Comparison of ENCODE assay signal across 1 cellular context in genomic region chr2:160406591-160407392, GRCh38.
TF ChIP-seq lines count a peak whose summit lies in the region.

No MANE protein-coding gene starts in this region.

TF ChIP-seq in HepG2, 621 proteins besides CTCF, POLR2A, EP300 and RAD21 (continued from another document and continues in another):
- TF ChIP-seq ZHX1 (CRISPR knock-in tag; IDR thresholded peaks at IDR 0.05; ENCODE audit: low read depth): no peak
- TF ChIP-seq ZNF362 (CRISPR knock-in tag; IDR thresholded peaks at IDR 0.05; ENCODE audit: borderline replicate concordance): peak; percentile 87; the same call in 1 of the 2 replicates
- no peak for TF ChIP-seq HIVEP1 (CRISPR knock-in tag; IDR thresholded peaks at IDR 0.05)
- TF ChIP-seq ZFP36L2 (CRISPR knock-in tag; IDR thresholded peaks at IDR 0.05): no peak
- TF ChIP-seq THAP9 (CRISPR knock-in tag; IDR thresholded peaks at IDR 0.05; ENCODE audit: borderline replicate concordance): no peak
- no peak for TF ChIP-seq ZNF484 (CRISPR knock-in tag; IDR thresholded peaks at IDR 0.05; ENCODE audit: borderline replicate concordance, low read depth)
- no peak for TF ChIP-seq CHD2 (IDR thresholded peaks at IDR 0.05; ENCODE audit: low read depth, low read length)
- TF ChIP-seq ZNF564 (CRISPR knock-in tag; IDR thresholded peaks at IDR 0.05): 0 out of 2 replicates have a peak, but pooled peaks have one; percentile 25
- peak; percentile 36; the same call in 1 of the 2 replicates for TF ChIP-seq ZNF710 (CRISPR knock-in tag; IDR thresholded peaks at IDR 0.05; ENCODE audit: borderline replicate concordance)
- no peak for TF ChIP-seq ZNF562 (CRISPR knock-in tag; IDR thresholded peaks at IDR 0.05; ENCODE audit: borderline replicate concordance)
- TF ChIP-seq ZNF543 (CRISPR knock-in tag; IDR thresholded peaks at IDR 0.05): 0 out of 2 replicates have a peak, but pooled peaks have one; percentile 36
- no peak for TF ChIP-seq SNAPC5 (CRISPR knock-in tag; IDR thresholded peaks at IDR 0.05; ENCODE audit: borderline replicate concordance)
- no peak for TF ChIP-seq TCF12 (IDR thresholded peaks at IDR 0.05)
- no peak for TF ChIP-seq TCF12 (CRISPR knock-in tag; IDR thresholded peaks at IDR 0.05)
- TF ChIP-seq KLF11 (CRISPR knock-in tag; IDR thresholded peaks at IDR 0.05): no peak
- TF ChIP-seq ARID2 (CRISPR knock-in tag; IDR thresholded peaks at IDR 0.05; ENCODE audit: borderline replicate concordance): no peak
- 0 out of 2 replicates have a peak, but pooled peaks have one; percentile 4 for TF ChIP-seq ZNF629 (CRISPR knock-in tag; conservative IDR thresholded peaks at IDR 0.05)
- no peak for TF ChIP-seq TRAFD1 (CRISPR knock-in tag; IDR thresholded peaks at IDR 0.05; ENCODE audit: borderline replicate concordance)
- 0 out of 2 replicates have a peak, but pooled peaks have one; percentile 50 for TF ChIP-seq NFKB2 (CRISPR knock-in tag; IDR thresholded peaks at IDR 0.05; ENCODE audit: borderline replicate concordance)
- TF ChIP-seq ZNF782 (CRISPR knock-in tag; IDR thresholded peaks at IDR 0.05; ENCODE audit: borderline replicate concordance): 0 out of 2 replicates have a peak, but pooled peaks have one; percentile 23
- peak; percentile 34; the same call in 1 of the 2 replicates for TF ChIP-seq ZBTB14 (CRISPR knock-in tag; IDR thresholded peaks at IDR 0.05)
- TF ChIP-seq THYN1 (CRISPR knock-in tag; IDR thresholded peaks at IDR 0.05; ENCODE audit: borderline replicate concordance, low read depth): no peak
- TF ChIP-seq MYPOP (CRISPR knock-in tag; IDR thresholded peaks at IDR 0.05): peak; percentile 70; the same call in 1 of the 2 replicates
- TF ChIP-seq ZNF749 (CRISPR knock-in tag; IDR thresholded peaks at IDR 0.05; ENCODE audit: borderline replicate concordance): 0 out of 2 replicates have a peak, but pooled peaks have one; percentile 1
- no peak for TF ChIP-seq MLXIP (CRISPR knock-in tag; IDR thresholded peaks at IDR 0.05; ENCODE audit: borderline replicate concordance)
- 0 out of 2 replicates have a peak, but pooled peaks have one; percentile 32 for TF ChIP-seq E2F1 (CRISPR knock-in tag; IDR thresholded peaks at IDR 0.05)
- no peak for TF ChIP-seq TMF1 (CRISPR knock-in tag; IDR thresholded peaks at IDR 0.05; ENCODE audit: low read depth)
- TF ChIP-seq ZMYM2 (CRISPR knock-in tag; IDR thresholded peaks at IDR 0.05): no peak
- TF ChIP-seq ZFP36L1 (CRISPR knock-in tag; IDR thresholded peaks at IDR 0.05): no peak
- 0 out of 2 replicates have a peak, but pooled peaks have one; percentile 31 for TF ChIP-seq TOE1 (CRISPR knock-in tag; IDR thresholded peaks at IDR 0.05)
- no peak for TF ChIP-seq ZNF567 (CRISPR knock-in tag; IDR thresholded peaks at IDR 0.05; ENCODE audit: borderline replicate concordance)
- TF ChIP-seq ZNF672 (CRISPR knock-in tag; IDR thresholded peaks at IDR 0.05): no peak
- TF ChIP-seq CCAR2 (optimal IDR thresholded peaks at IDR 0.05; ENCODE audit: low read depth, low read length): no peak
- TF ChIP-seq ZNF446 (CRISPR knock-in tag; IDR thresholded peaks at IDR 0.05): no peak
- no peak for TF ChIP-seq ZNF251 (CRISPR knock-in tag; IDR thresholded peaks at IDR 0.05)
- no peak for TF ChIP-seq SMYD3 (CRISPR knock-in tag; IDR thresholded peaks at IDR 0.05)
- no peak for TF ChIP-seq SRY (CRISPR knock-in tag; IDR thresholded peaks at IDR 0.05)
- no peak for TF ChIP-seq HNRNPL (IDR thresholded peaks at IDR 0.05; ENCODE audit: low read depth, low read length)
- TF ChIP-seq POLR2G (IDR thresholded peaks at IDR 0.05; ENCODE audit: low read depth, low read length): 0 out of 2 replicates have a peak, but pooled peaks have one; percentile 10
- no peak; the same call in 1 of the 2 replicates for TF ChIP-seq ZNF33B (CRISPR knock-in tag; IDR thresholded peaks at IDR 0.05)
- TF ChIP-seq ZNF556 (CRISPR knock-in tag; IDR thresholded peaks at IDR 0.05; ENCODE audit: borderline replicate concordance): peak; percentile 37; the same call in 1 of the 2 replicates
- TF ChIP-seq ZNF160 (CRISPR knock-in tag; IDR thresholded peaks at IDR 0.05): no peak; the same call in 1 of the 2 replicates
- TF ChIP-seq MBNL3 (CRISPR knock-in tag; conservative IDR thresholded peaks at IDR 0.05): no peak
- TF ChIP-seq KAT7 (CRISPR knock-in tag; IDR thresholded peaks at IDR 0.05; ENCODE audit: borderline replicate concordance): 0 out of 2 replicates have a peak, but pooled peaks have one; percentile 7
- TF ChIP-seq KAT8 (CRISPR knock-in tag; IDR thresholded peaks at IDR 0.05): no peak
- TF ChIP-seq ZNF550 (CRISPR knock-in tag; IDR thresholded peaks at IDR 0.05; ENCODE audit: borderline replicate concordance): no peak
- TF ChIP-seq CERS6 (CRISPR knock-in tag; IDR thresholded peaks at IDR 0.05): no peak
